Comparison of ENCODE assay signal across 8 cellular contexts in the genomic region with DNA sequence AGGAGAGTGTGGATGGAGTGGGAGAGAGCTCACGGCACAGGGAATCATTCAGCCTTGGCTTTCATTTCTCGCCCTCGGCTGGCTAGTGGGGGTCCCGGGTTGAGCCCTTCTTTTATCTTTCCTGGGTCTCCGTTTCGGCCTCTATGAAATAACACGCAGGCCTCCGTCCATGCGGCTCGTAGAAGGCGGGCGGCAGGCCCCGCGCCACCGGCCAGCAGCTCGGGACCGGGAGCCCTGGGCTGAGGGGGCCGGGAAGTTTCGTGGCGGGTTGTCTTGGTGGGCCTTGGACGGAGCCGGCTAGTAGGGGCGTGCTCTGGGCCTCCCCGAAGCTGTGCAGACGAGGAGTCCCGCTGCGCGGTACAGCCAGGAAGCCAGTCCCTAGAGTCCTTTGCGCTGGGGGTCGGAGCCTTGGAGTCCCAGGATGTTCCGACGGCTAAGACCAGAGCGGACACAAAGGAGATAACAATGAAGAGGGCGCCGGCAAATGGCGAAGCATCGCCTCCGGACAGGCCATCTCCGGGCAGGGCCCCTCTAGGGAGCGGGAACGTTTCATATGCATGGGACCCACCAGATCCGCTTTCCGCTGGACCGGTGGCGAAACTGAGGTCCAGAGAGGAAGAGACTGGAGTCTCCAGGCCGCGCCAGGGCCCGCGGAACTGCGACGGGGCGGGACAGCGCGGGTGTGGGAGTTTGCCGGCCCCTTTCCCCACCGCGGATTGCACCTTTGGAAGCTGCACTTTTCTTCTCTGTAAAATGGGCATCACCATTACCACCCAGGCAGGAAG. TPM values are rescaled to one million over a fixed set of nuclear protein-coding genes. Genes with fewer than 3 reads are reported as not detected.
A peak's percentile ranks its signal among the peaks of the same experiment; 100 is the strongest.
DNase-seq lines count a peak whose midpoint lies in the region; ATAC-seq, FAIRE-seq and TF ChIP-seq lines count a peak whose summit lies in the region.
"Had no signal": no experiment of that assay in that cellular context is flagged by ENCODE, and none has a peak within 500 bp of the region (broad histone marks: within the 10 kb centered on the region; RNA-seq: fewer than 3 reads in every experiment).

No MANE protein-coding gene starts in this region.

- intact Hi-C loops in activated CD4-positive, alpha-beta memory T cell treated with anti-CD3 and anti-CD28 coated beads for 36 hours (cut with micrococcal nuclease), result loop anchor here (1.0 to 10.0 kb wide), 5 partner anchors 378 to 889 kb away; a partner anchor contains a TSS
- intact Hi-C loops in right cardiac atrium (cut with DNase I), result loop anchor here in 3 of 4 donors (2.0 to 10.0 kb wide), 6 partner anchors 291 to 901 kb away; a partner anchor contains a TSS

- peaks cover 59% of the 10 kb centered on the region for H3K27me3 Mint-ChIP-seq in activated CD4-positive, alpha-beta memory T cell treated with anti-CD3 and anti-CD28 coated beads for 36 hours

- DNase-seq in GM12891 (ENCODE audit: insufficient read length, low spot score) (no peak), right cardiac atrium (no peak), OCI-M2 (lab: John Stamatoyannopoulos, UW; ENCODE audit: unreplicated experiment) (no peak), SHP77 treated with DMSO at 0.1 percent for 48 hours (lab: John Stamatoyannopoulos, UW) (no peak), SIG-M5 treated with dmso at 0.1 percent for 504 hours (lab: John Stamatoyannopoulos, UW; ENCODE audit: unreplicated experiment) (no peak)
- DNase-seq in activated CD4-positive, alpha-beta memory T cell treated with anti-CD3 and anti-CD28 coated beads for 36 hours, result no peak

- TF ChIP-seq POLR2A in GM12891 (IDR thresholded peaks at IDR 0.05; ENCODE audit: low read depth, low read length), result no peak

- H3K36me3 Mint-ChIP-seq in activated CD4-positive, alpha-beta memory T cell treated with anti-CD3 and anti-CD28 coated beads for 36 hours, result peaks cover 4% of the 10 kb centered on the region

- ATAC-seq in right cardiac atrium, result no peak

- no peak overlapping the region for H3K27ac ChIP-seq in right cardiac atrium (ENCODE audit: low read length)
- no peak overlapping the region for H3K27ac ChIP-seq in skin epidermis
- H3K27ac ChIP-seq: pancreas had no signal

- CTCF ChIA-PET in activated CD4-positive, alpha-beta memory T cell treated with anti-CD3 and anti-CD28 coated beads for 36 hours (lab: Charles Lee), result interaction anchor here (0.6 to 5.1 kb wide), 15 partner anchors 9 to 889 kb away, joined by 3 to 104 read pairs (median 4); a partner anchor contains a TSS

- H3K9me3 Mint-ChIP-seq in activated CD4-positive, alpha-beta memory T cell treated with anti-CD3 and anti-CD28 coated beads for 36 hours, result no peaks in the 10 kb centered on the region

- H3K4me3 ChIP-seq in right cardiac atrium (ENCODE audit: low read length) (peak overlapping the region; percentile 50), skin epidermis (peak overlapping the region; percentile 16 to 36 (median 24))

- POLR2A ChIA-PET in activated CD4-positive, alpha-beta memory T cell treated with anti-CD3 and anti-CD28 coated beads for 36 hours (lab: Charles Lee), result no interaction called here

- H3K27ac Mint-ChIP-seq in activated CD4-positive, alpha-beta memory T cell treated with anti-CD3 and anti-CD28 coated beads for 36 hours, result no peak overlapping the region

- peak; percentile 9 for FAIRE-seq in GM12891 (lab: Jason Lieb, UNC)
- FAIRE-seq: pancreas had no signal

- WGBS in right cardiac atrium, result 3% methylated on average over 57 of the region's 57 CpGs

- peaks cover 50% of the 10 kb centered on the region for H3K4me1 Mint-ChIP-seq in activated CD4-positive, alpha-beta memory T cell treated with anti-CD3 and anti-CD28 coated beads for 36 hours (ENCODE audit: low read depth)

- H3K4me3 Mint-ChIP-seq in activated CD4-positive, alpha-beta memory T cell treated with anti-CD3 and anti-CD28 coated beads for 36 hours, result peak overlapping the region; percentile 54

- peaks cover 3% of the 10 kb centered on the region for H3K4me1 ChIP-seq in right cardiac atrium (ENCODE audit: control insufficient read depth, insufficient read depth, low read length)

- no peaks in the 10 kb centered on the region for H3K9me3 ChIP-seq in right cardiac atrium (ENCODE audit: control insufficient read depth, low read length)
- H3K9me3 ChIP-seq: pancreas had no signal

- no peaks in the 10 kb centered on the region for H3K27me3 ChIP-seq in right cardiac atrium (ENCODE audit: control insufficient read depth, insufficient read depth)

TF ChIP-seq in GM12891, 5 proteins besides CTCF, POLR2A, EP300 and RAD21:
- no peak for TF ChIP-seq POU2F2 (IDR thresholded peaks at IDR 0.05; ENCODE audit: low read depth, low read length)
- no peak for TF ChIP-seq PAX5 (IDR thresholded peaks at IDR 0.05; ENCODE audit: insufficient read depth, low read length, severe bottlenecking)
- no peak for TF ChIP-seq TAF1 (IDR thresholded peaks at IDR 0.05; ENCODE audit: low read depth, low read length)
- no peak for TF ChIP-seq SPI1 (IDR thresholded peaks at IDR 0.05; ENCODE audit: low read depth, low read length)
- no peak for TF ChIP-seq POLR2AphosphoS5 (IDR thresholded peaks at IDR 0.05; ENCODE audit: low read depth, low read length)

RNA-seq across cellular contexts. Expression of a gene that starts 4.3 kb away (rescaled TPM):
- polyA plus RNA-seq in GM12891 (2012; ENCODE audit: low read depth, missing spikeins), result not detected
- not detected for total RNA-seq in activated CD4-positive, alpha-beta memory T cell treated with anti-CD3 and anti-CD28 coated beads for 36 hours
- total RNA-seq in right cardiac atrium, result not detected
- polyA plus RNA-seq in right cardiac atrium, result not detected
- total RNA-seq: pancreas had no signal
- polyA plus RNA-seq: pancreas had no signal

RNA-seq across cellular contexts. Expression of a gene that starts 10.2 kb away (rescaled TPM):
- polyA plus RNA-seq in GM12891 (2012; ENCODE audit: low read depth, missing spikeins), result 0.05 TPM
- total RNA-seq in activated CD4-positive, alpha-beta memory T cell treated with anti-CD3 and anti-CD28 coated beads for 36 hours, result under 1 TPM; 0.12 TPM
- under 1 TPM; 0.17 to 0.28 (median 0.20) TPM for total RNA-seq in right cardiac atrium
- polyA plus RNA-seq in right cardiac atrium, result 0.11 TPM
